1 cellular context compared by ENCODE assay signal in the genomic region with DNA sequence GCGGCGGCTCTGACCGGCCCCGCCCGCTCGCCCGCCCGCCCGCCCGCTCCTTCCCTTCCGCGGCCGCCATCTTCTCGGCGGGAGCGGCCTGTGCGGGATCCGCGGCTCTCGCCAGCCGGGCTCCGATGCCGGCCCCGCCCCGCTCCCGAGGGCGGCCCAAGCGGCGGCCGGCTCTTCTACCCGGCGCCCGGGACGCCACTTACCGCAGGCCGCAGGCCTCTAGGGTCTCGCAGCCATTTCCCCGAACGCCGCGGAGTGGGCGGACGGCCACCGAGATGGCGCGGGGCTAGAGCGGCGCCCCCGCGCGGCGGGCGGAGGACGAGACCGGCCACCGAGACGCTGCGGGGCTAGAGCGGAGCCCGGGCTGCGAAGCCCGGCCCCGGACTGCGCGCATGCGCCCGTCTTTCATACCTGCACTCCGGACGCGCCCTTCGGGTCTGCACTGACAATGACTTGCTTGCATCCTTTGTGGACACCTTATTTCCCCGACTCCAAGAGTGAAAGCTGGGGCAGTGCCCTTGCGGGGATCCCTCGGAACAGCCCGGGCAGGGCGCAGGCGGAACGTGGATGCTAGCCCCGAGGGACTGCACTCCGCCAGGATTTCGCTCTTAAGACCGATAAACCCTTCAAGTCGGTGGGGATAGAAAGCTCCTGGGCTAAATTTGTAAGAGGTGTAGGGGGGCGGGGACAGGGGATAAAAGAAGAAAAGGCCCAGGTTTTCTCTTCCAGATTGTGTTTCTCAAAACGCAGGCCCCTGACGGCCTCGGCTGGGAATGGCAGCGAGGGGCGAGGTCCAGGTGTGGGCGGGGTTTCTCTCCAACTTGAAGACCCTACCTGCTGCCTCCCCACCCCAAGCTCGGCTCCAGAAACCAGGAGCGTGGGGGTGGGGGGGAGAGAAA.
A peak's percentile ranks its signal among the peaks of the same experiment; 100 is the strongest.
TF ChIP-seq lines count a peak whose summit lies in the region.

Gene DIDO1, minus strand, starts transcription at position 277 of the 899 bp plus-strand sequence.

TF ChIP-seq in GM12878, 131 proteins besides CTCF, POLR2A, EP300 and RAD21 (continued from another document and continues in another):
- TF ChIP-seq ZNF687 (IDR thresholded peaks at IDR 0.05) (peak; percentile 72), BCLAF1 (IDR thresholded peaks at IDR 0.05) (0 out of 2 replicates have a peak, but pooled peaks have one; percentile 43), JUNB (IDR thresholded peaks at IDR 0.05) (no peak), TCF7 (IDR thresholded peaks at IDR 0.05; ENCODE audit: borderline replicate concordance) (no peak), YBX1 (IDR thresholded peaks at IDR 0.05) (no peak), RBBP5 (conservative IDR thresholded peaks at IDR 0.05) (no peak), GATAD2B (conservative IDR thresholded peaks at IDR 0.05; ENCODE audit: low read depth) (peak; percentile 87), SMAD5 (IDR thresholded peaks at IDR 0.05; ENCODE audit: low read depth) (no peak), NBN (IDR thresholded peaks at IDR 0.05) (no peak), SUZ12 (IDR thresholded peaks at IDR 0.05; ENCODE audit: unreplicated experiment) (no peak), EED (IDR thresholded peaks at IDR 0.05; ENCODE audit: low read depth) (no peak), YY1 (IDR thresholded peaks at IDR 0.05; ENCODE audit: low read depth, low read length) (peak; percentile 94), PAX8 (IDR thresholded peaks at IDR 0.05) (no peak), MTA3 (IDR thresholded peaks at IDR 0.05; ENCODE audit: borderline replicate concordance, low read length) (no peak), FOXK2 (IDR thresholded peaks at IDR 0.05) (no peak), BACH1 (IDR thresholded peaks at IDR 0.05; ENCODE audit: borderline replicate concordance) (peak; percentile 88), CBFB (IDR thresholded peaks at IDR 0.05; ENCODE audit: low read depth) (no peak), STAT1 (conservative IDR thresholded peaks at IDR 0.05) (no peak), MYC (IDR thresholded peaks at IDR 0.05; ENCODE audit: insufficient read depth, insufficient read length, insufficient replicate concordance, low read length, severe bottlenecking) (no peak), EGR1 (IDR thresholded peaks at IDR 0.05; ENCODE audit: borderline replicate concordance in 1 of 2, low read depth in 2 of 2, low read length in 2 of 2) (peak in 1 of 2 experiments; percentile 94; a peak in 2 of 3 replicates), ZNF622 (IDR thresholded peaks at IDR 0.05) (no peak), TCF12 (IDR thresholded peaks at IDR 0.05; ENCODE audit: low read depth, low read length) (peak; percentile 5; the same call in 1 of the 2 replicates), ASH2L (IDR thresholded peaks at IDR 0.05; ENCODE audit: borderline replicate concordance, low read depth) (peak; percentile 63; the same call in 1 of the 2 replicates), MLLT1 (IDR thresholded peaks at IDR 0.05) (no peak), SP1 (IDR thresholded peaks at IDR 0.05; ENCODE audit: low read depth, low read length) (peak; percentile 50), RELA (IDR thresholded peaks at IDR 0.05; ENCODE audit: borderline replicate concordance, partially characterized antibody) (no peak), CHD4 (IDR thresholded peaks at IDR 0.05) (no peak)
- TF ChIP-seq, protein P1, sequence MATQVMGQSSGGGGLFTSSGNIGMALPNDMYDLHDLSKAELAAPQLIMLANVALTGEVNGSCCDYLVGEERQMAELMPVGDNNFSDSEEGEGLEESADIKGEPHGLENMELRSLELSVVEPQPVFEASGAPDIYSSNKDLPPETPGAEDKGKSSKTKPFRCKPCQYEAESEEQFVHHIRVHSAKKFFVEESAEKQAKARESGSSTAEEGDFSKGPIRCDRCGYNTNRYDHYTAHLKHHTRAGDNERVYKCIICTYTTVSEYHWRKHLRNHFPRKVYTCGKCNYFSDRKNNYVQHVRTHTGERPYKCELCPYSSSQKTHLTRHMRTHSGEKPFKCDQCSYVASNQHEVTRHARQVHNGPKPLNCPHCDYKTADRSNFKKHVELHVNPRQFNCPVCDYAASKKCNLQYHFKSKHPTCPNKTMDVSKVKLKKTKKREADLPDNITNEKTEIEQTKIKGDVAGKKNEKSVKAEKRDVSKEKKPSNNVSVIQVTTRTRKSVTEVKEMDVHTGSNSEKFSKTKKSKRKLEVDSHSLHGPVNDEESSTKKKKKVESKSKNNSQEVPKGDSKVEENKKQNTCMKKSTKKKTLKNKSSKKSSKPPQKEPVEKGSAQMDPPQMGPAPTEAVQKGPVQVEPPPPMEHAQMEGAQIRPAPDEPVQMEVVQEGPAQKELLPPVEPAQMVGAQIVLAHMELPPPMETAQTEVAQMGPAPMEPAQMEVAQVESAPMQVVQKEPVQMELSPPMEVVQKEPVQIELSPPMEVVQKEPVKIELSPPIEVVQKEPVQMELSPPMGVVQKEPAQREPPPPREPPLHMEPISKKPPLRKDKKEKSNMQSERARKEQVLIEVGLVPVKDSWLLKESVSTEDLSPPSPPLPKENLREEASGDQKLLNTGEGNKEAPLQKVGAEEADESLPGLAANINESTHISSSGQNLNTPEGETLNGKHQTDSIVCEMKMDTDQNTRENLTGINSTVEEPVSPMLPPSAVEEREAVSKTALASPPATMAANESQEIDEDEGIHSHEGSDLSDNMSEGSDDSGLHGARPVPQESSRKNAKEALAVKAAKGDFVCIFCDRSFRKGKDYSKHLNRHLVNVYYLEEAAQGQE (IDR thresholded peaks at IDR 0.05; ENCODE audit: low read depth, low read length): no peak
- TF ChIP-seq, protein P2, sequence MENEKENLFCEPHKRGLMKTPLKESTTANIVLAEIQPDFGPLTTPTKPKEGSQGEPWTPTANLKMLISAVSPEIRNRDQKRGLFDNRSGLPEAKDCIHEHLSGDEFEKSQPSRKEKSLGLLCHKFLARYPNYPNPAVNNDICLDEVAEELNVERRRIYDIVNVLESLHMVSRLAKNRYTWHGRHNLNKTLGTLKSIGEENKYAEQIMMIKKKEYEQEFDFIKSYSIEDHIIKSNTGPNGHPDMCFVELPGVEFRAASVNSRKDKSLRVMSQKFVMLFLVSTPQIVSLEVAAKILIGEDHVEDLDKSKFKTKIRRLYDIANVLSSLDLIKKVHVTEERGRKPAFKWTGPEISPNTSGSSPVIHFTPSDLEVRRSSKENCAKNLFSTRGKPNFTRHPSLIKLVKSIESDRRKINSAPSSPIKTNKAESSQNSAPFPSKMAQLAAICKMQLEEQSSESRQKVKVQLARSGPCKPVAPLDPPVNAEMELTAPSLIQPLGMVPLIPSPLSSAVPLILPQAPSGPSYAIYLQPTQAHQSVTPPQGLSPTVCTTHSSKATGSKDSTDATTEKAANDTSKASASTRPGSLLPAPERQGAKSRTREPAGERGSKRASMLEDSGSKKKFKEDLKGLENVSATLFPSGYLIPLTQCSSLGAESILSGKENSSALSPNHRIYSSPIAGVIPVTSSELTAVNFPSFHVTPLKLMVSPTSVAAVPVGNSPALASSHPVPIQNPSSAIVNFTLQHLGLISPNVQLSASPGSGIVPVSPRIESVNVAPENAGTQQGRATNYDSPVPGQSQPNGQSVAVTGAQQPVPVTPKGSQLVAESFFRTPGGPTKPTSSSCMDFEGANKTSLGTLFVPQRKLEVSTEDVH (IDR thresholded peaks at IDR 0.05; ENCODE audit: low read depth, partially characterized antibody): no peak
- TF ChIP-seq, protein P3, sequence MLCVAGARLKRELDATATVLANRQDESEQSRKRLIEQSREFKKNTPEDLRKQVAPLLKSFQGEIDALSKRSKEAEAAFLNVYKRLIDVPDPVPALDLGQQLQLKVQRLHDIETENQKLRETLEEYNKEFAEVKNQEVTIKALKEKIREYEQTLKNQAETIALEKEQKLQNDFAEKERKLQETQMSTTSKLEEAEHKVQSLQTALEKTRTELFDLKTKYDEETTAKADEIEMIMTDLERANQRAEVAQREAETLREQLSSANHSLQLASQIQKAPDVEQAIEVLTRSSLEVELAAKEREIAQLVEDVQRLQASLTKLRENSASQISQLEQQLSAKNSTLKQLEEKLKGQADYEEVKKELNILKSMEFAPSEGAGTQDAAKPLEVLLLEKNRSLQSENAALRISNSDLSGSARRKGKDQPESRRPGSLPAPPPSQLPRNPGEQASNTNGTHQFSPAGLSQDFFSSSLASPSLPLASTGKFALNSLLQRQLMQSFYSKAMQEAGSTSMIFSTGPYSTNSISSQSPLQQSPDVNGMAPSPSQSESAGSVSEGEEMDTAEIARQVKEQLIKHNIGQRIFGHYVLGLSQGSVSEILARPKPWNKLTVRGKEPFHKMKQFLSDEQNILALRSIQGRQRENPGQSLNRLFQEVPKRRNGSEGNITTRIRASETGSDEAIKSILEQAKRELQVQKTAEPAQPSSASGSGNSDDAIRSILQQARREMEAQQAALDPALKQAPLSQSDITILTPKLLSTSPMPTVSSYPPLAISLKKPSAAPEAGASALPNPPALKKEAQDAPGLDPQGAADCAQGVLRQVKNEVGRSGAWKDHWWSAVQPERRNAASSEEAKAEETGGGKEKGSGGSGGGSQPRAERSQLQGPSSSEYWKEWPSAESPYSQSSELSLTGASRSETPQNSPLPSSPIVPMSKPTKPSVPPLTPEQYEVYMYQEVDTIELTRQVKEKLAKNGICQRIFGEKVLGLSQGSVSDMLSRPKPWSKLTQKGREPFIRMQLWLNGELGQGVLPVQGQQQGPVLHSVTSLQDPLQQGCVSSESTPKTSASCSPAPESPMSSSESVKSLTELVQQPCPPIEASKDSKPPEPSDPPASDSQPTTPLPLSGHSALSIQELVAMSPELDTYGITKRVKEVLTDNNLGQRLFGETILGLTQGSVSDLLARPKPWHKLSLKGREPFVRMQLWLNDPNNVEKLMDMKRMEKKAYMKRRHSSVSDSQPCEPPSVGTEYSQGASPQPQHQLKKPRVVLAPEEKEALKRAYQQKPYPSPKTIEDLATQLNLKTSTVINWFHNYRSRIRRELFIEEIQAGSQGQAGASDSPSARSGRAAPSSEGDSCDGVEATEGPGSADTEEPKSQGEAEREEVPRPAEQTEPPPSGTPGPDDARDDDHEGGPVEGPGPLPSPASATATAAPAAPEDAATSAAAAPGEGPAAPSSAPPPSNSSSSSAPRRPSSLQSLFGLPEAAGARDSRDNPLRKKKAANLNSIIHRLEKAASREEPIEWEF (IDR thresholded peaks at IDR 0.05; ENCODE audit: insufficient replicate concordance, low read depth, low read length): no peak
